25 cellular contexts compared by ENCODE assay signal in genomic region chr11:59678813-59679165, GRCh38. TPM values are rescaled to one million over a fixed set of nuclear protein-coding genes. Genes with fewer than 3 reads are reported as not detected.
"Had no signal": no experiment of that assay in that cellular context is flagged by ENCODE, and none has a peak within 500 bp of the region (broad histone marks: within the 10 kb centered on the region; RNA-seq: fewer than 3 reads in every experiment).

No MANE protein-coding gene starts in this region.

- H3K9me3 Mint-ChIP-seq: activated CD4-positive, alpha-beta memory T cell treated with anti-CD3 and anti-CD28 coated beads for 36 hours; activated CD4-positive, alpha-beta T cell treated with anti-CD3 and anti-CD28 coated beads, Interleukin-2, amount 10 ng/mL, durations not matched to agents 7 days and 5 days; activated naive CD4-positive, alpha-beta T cell treated with anti-CD3 and anti-CD28 coated beads, Interleukin-2, amount 50 U/mL, for 24 hours; central memory CD8-positive, alpha-beta T cell; T-cell had no signal

- H3K9me3 ChIP-seq: body of pancreas had no signal

- H3K36me3 Mint-ChIP-seq: activated CD4-positive, alpha-beta memory T cell treated with anti-CD3 and anti-CD28 coated beads for 36 hours; activated naive CD4-positive, alpha-beta T cell treated with anti-CD3 and anti-CD28 coated beads, Interleukin-2, amount 50 U/mL, for 24 hours; T-cell had no signal

- H3K4me2 ChIP-seq: KMS-11 had no signal

- DNase-seq: activated CD4-positive, alpha-beta memory T cell treated with anti-CD3 and anti-CD28 coated beads for 36 hours; activated CD4-positive, alpha-beta T cell treated with anti-CD3 and anti-CD28 coated beads, Interleukin-2, amount 10 ng/mL, durations not matched to agents 7 days and 5 days; activated CD4-positive, CD25-positive, alpha-beta regulatory T cell; activated CD8-positive, alpha-beta memory T cell treated with anti-CD3 and anti-CD28 coated beads, Interleukin-2, amount 50 U/mL, for 4 hours; activated effector memory CD4-positive, alpha-beta T cell treated with Interleukin-2 at 50 U/mL for 16 hours; activated naive CD4-positive, alpha-beta T cell; aorta; body of pancreas; NCI-H1092; NCI-H1436; NCI-H1694 treated with DMSO at 0.1 percent for 48 hours; NCI-H2029 treated with DMSO at 0.1 percent for 48 hours; NCI-H345; NCI-H510A; NCI-H774; PC-3; SHP77 treated with DMSO at 0.1 percent for 48 hours; T-cell; T-helper 2 cell; T1000 had no signal

- H3K27me3 Mint-ChIP-seq: activated CD4-positive, alpha-beta T cell treated with anti-CD3 and anti-CD28 coated beads, Interleukin-2, amount 10 ng/mL, durations not matched to agents 7 days and 5 days had no signal

- H3K27ac Mint-ChIP-seq: activated CD4-positive, alpha-beta memory T cell treated with anti-CD3 and anti-CD28 coated beads for 36 hours; activated CD4-positive, alpha-beta T cell treated with anti-CD3 and anti-CD28 coated beads, Interleukin-2, amount 10 ng/mL, durations not matched to agents 7 days and 5 days; activated naive CD4-positive, alpha-beta T cell treated with anti-CD3 and anti-CD28 coated beads, Interleukin-2, amount 50 U/mL, for 24 hours; T-cell had no signal

- H3K27ac ChIP-seq: body of pancreas, KMS-11 had no signal

- H3K9ac ChIP-seq: KMS-11 had no signal

- H3K27me3 ChIP-seq: body of pancreas had no signal

- H3K4me1 Mint-ChIP-seq: activated CD4-positive, alpha-beta T cell treated with anti-CD3 and anti-CD28 coated beads, Interleukin-2, amount 10 ng/mL, durations not matched to agents 7 days and 5 days; activated naive CD4-positive, alpha-beta T cell treated with anti-CD3 and anti-CD28 coated beads, Interleukin-2, amount 50 U/mL, for 24 hours; central memory CD8-positive, alpha-beta T cell; T-cell had no signal

- H3K4me3 ChIP-seq: body of pancreas had no signal

- H3K4me3 Mint-ChIP-seq: activated CD4-positive, alpha-beta memory T cell treated with anti-CD3 and anti-CD28 coated beads for 36 hours; activated CD4-positive, alpha-beta T cell treated with anti-CD3 and anti-CD28 coated beads, Interleukin-2, amount 10 ng/mL, durations not matched to agents 7 days and 5 days; activated naive CD4-positive, alpha-beta T cell treated with anti-CD3 and anti-CD28 coated beads, Interleukin-2, amount 50 U/mL, for 24 hours; central memory CD8-positive, alpha-beta T cell; T-cell had no signal

RNA-seq across cellular contexts. Expression of gene OR10V1, which starts 34.9 kb away (rescaled TPM):
- total RNA-seq: activated CD4-positive, alpha-beta memory T cell treated with anti-CD3 and anti-CD28 coated beads for 36 hours; activated CD4-positive, alpha-beta T cell treated with anti-CD3 and anti-CD28 coated beads, Interleukin-2, amount 10 ng/mL, durations not matched to agents 7 days and 5 days; aorta; body of pancreas; bronchial epithelial cell; MCF 10A; PC-3; T-cell had no signal
- polyA plus RNA-seq: aorta had no signal
